In the genomic region with DNA sequence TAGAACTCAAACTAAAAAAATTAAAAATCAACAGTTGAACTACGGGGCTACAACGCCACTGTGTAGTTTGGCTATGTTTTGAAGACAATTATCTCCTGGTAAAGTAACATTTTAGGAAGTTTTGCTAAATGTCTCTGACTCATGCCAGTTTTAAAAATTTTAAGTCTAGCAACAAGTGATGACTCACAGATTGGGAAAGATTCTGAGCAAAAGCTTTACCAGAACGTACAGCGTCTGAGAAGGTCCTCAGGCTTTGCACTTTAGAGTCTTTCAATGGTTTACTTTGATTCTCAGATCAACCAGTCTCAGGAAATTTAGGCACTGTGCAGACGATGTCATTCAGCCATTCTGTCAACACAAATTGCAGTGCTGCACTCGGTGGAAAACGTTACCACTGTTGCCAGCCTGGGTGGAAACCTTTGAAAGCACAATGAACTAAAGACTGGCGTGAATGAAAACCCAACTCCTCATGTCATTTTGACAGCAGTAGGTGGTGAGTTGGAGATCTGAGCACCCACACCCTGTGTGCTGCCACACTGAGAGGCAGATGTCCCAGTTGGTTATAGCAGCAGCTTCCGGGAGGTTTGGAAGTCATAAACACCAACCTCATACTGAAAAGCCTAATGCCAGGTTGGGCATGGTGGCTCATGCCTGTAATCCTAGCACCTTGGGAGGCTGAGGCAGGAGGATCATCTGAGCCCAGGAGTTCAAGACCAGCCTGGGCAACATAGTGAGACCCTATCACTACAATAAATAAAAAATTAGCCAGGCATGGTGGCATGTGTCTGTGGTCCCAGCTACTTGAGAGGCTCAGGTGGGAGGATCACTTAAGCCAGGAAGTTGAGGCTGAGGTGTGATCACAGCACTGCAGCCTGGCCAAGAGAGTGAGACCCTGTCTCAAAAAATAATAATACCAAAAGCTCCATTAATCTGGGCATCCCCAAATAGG, we compare ENCODE assay signal across 1 cellular context.
TF ChIP-seq lines count a peak whose summit lies in the region.

No MANE protein-coding gene starts in this region.

TF ChIP-seq in endothelial cell of umbilical vein, 7 proteins besides CTCF, POLR2A, EP300 and RAD21:
- TF ChIP-seq POLR2AphosphoS5 (IDR thresholded peaks at IDR 0.05; ENCODE audit: insufficient read depth, low read depth, low read length) (no peak), GATA2 (IDR thresholded peaks at IDR 0.05; ENCODE audit: insufficient read depth, insufficient read length, low read depth, low read length) (no peak), FOS (IDR thresholded peaks at IDR 0.05; ENCODE audit: borderline replicate concordance, insufficient read depth, low read length) (peak; percentile 84), EZH2 (IDR thresholded peaks at IDR 0.05; ENCODE audit: borderline replicate concordance, low read depth, low read length, severe bottlenecking) (no peak), JUN (IDR thresholded peaks at IDR 0.05; ENCODE audit: borderline replicate concordance, insufficient read depth, insufficient read length, low read depth) (peak; percentile 71), MYC (IDR thresholded peaks at IDR 0.05; ENCODE audit: low read depth, low read length) (no peak)
- TF ChIP-seq, protein P1, sequence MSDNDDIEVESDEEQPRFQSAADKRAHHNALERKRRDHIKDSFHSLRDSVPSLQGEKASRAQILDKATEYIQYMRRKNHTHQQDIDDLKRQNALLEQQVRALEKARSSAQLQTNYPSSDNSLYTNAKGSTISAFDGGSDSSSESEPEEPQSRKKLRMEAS (IDR thresholded peaks at IDR 0.05; ENCODE audit: insufficient read depth, insufficient read length): no peak
